Comparison of ENCODE assay signal across 22 cellular contexts in genomic region chr9:2740616-2741015, GRCh38. TPM values are rescaled to one million over a fixed set of nuclear protein-coding genes. Genes with fewer than 3 reads are reported as not detected.
DNase-seq lines count a peak whose midpoint lies in the region; ATAC-seq and TF ChIP-seq lines count a peak whose summit lies in the region.
"Had no signal": no experiment of that assay in that cellular context is flagged by ENCODE, and none has a peak within 500 bp of the region (broad histone marks: within the 10 kb centered on the region; RNA-seq: fewer than 3 reads in every experiment).

No MANE protein-coding gene starts in this region.

- no peaks in the 10 kb centered on the region for H3K27me3 ChIP-seq in esophagus muscularis mucosa

- peaks cover 0 to 5% (median 0%) of the 10 kb centered on the region in 4 donors for H3K36me3 ChIP-seq in esophagus muscularis mucosa

- H3K4me3 ChIP-seq in esophagus muscularis mucosa, result no peak overlapping the region
- H3K4me3 ChIP-seq: HAP-1 had no signal

- ATAC-seq in left ventricle myocardium superior (peak; percentile 49), GM19035 (IDR thresholded peaks at IDR 0.05; ENCODE audit: unreplicated experiment) (no peak), GM21367 (IDR thresholded peaks at IDR 0.05; ENCODE audit: unreplicated experiment) (no peak)

- intact Hi-C loops in left ventricle myocardium superior (cut with micrococcal nuclease) (no loop called here), cardiac septum (cut with DNase I) (no loop called here), esophagus muscularis mucosa (cut with DNase I) (no loop called here)

- DNase-seq in left ventricle myocardium superior, result no peak
- no peak for DNase-seq in cardiac septum (ENCODE audit: low spot score)
- peak; percentile 53 for DNase-seq in RPMI7951 (ENCODE audit: low read depth)
- DNase-seq in esophagus muscularis mucosa (ENCODE audit: extremely low spot score), result peak; percentile 47
- no peak for DNase-seq in UCSD-AML1 (lab: John Stamatoyannopoulos, UW; ENCODE audit: unreplicated experiment)
- DNase-seq in activated CD8-positive, alpha-beta memory T cell treated with anti-CD3 and anti-CD28 coated beads, Interleukin-2, amount 50 U/mL, for 48 hours, result no peak
- DNase-seq: AML-193; CD4-positive, alpha-beta T cell; KG1; MM.1S; NCI-H1105; NCI-H187; NCI-H2171; NCI-H774; SIG-M5 had no signal

- no peak for TF ChIP-seq POLR2A in esophagus muscularis mucosa (IDR thresholded peaks at IDR 0.05; ENCODE audit: low read depth)

- H3K4me1 ChIP-seq in esophagus muscularis mucosa, result no peaks in the 10 kb centered on the region
- H3K4me1 ChIP-seq: HAP-1 had no signal

- H3K9me3 ChIP-seq in esophagus muscularis mucosa, result no peaks in the 10 kb centered on the region
- H3K9me3 ChIP-seq: HAP-1 had no signal

- TF ChIP-seq EP300 in esophagus muscularis mucosa (IDR thresholded peaks at IDR 0.05), result no peak

- no peak for TF ChIP-seq CTCF in esophagus muscularis mucosa (IDR thresholded peaks at IDR 0.05)

- no peak overlapping the region for H3K27ac ChIP-seq in esophagus muscularis mucosa (replicated peaks in 1 of 4)
- H3K27ac ChIP-seq: HL-60 had no signal

RNA-seq across cellular contexts. Expression of gene KCNV2, which starts 23.3 kb away (rescaled TPM):
- total RNA-seq in left ventricle myocardium superior (not detected), cardiac septum (not detected), esophagus muscularis mucosa (not detected)
- not detected in 2 replicates for total RNA-seq in RPMI7951 (2014; rRNA removed; shearing (Covaris generic))
- total RNA-seq: A673; CD4-positive, alpha-beta T cell; Daoy; NCI-H460 had no signal

Comparison
In these comparisons a context has a peak if more than half of its experiments do, and no peak if none do; other contexts are left out.
1. DNase-seq: peak in RPMI7951 (single experiment) and esophagus muscularis mucosa (single experiment); none in left ventricle myocardium superior (single experiment), cardiac septum (single experiment), UCSD-AML1 (single experiment) and activated CD8-positive, alpha-beta memory T cell treated with anti-CD3 and anti-CD28 coated beads, Interleukin-2, amount 50 U/mL, for 48 hours (single experiment).